ENCODE assay signal across 1 cellular context in the genomic region with DNA sequence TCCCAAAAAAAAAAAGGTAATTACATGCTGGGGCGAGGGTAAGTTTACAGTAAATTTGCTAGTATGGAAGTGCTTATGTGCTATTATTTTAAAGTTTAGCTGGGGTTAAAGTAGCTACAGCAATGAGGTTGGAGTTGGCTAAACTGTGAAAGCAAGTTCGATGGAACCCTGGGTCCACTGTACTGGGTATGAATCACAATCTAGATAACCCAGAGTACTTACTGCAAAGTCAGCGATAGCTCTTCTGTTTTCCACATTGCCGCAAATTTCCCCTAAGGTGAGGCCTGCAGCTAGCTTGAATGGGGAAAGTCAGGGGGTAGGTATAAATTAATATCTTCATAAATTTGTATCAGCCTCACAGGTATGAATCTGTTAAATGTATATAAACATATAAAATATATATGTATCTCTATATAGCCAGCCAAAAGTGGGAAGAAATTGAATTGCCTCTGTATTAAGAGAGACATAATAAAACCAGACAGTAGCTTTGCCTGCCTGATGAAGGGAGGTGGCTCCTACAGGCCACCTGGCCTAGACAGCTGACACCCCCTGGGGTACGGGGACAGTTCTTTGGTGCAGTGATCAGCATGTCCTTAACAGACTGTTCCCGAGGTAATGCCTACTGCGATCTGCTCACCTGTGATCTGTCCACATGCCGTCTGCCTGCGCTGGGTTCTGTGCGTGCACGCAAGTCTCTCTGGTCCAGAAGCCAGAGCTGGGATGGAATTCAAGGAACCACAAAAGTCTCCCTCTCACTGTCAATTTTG.
TF ChIP-seq lines count a peak whose summit lies in the region.

No MANE protein-coding gene starts in this region.

TF ChIP-seq in HepG2, 621 proteins besides CTCF, POLR2A, EP300 and RAD21:
- TF ChIP-seq FOXK2 (IDR thresholded peaks at IDR 0.05) (no peak), MAFK (conservative IDR thresholded peaks at IDR 0.05 in 1 of 2, IDR thresholded peaks at IDR 0.05 in 1 of 2; ENCODE audit: low read length in 2 of 2) (peak; percentile 39 to 52; a peak in 3 of 4 replicates), ZNF543 (CRISPR knock-in tag; IDR thresholded peaks at IDR 0.05) (no peak), ZNF234 (CRISPR knock-in tag; conservative IDR thresholded peaks at IDR 0.05) (no peak), SMAD3 (CRISPR knock-in tag; IDR thresholded peaks at IDR 0.05) (no peak), PHF5A (CRISPR knock-in tag; IDR thresholded peaks at IDR 0.05; ENCODE audit: low read depth, unreplicated experiment) (no peak), SRY (CRISPR knock-in tag; IDR thresholded peaks at IDR 0.05) (no peak), KMT2B (CRISPR knock-in tag; IDR thresholded peaks at IDR 0.05) (no peak), GABPB1 (CRISPR knock-in tag; IDR thresholded peaks at IDR 0.05) (no peak), ZNF136 (CRISPR knock-in tag; IDR thresholded peaks at IDR 0.05; ENCODE audit: low read depth) (no peak), ZNF296 (CRISPR knock-in tag; conservative IDR thresholded peaks at IDR 0.05) (no peak), STAT5B (CRISPR knock-in tag; IDR thresholded peaks at IDR 0.05) (no peak), ZNF672 (CRISPR knock-in tag; IDR thresholded peaks at IDR 0.05) (no peak), PAWR (CRISPR knock-in tag; IDR thresholded peaks at IDR 0.05; ENCODE audit: borderline replicate concordance) (no peak), MAFF (IDR thresholded peaks at IDR 0.05; ENCODE audit: low read depth, low read length) (peak; percentile 42; the same call in 1 of the 2 replicates), MXD4 (CRISPR knock-in tag; IDR thresholded peaks at IDR 0.05) (no peak), ELF3 (CRISPR knock-in tag; IDR thresholded peaks at IDR 0.05) (no peak), ZNF7 (CRISPR knock-in tag; IDR thresholded peaks at IDR 0.05) (peak; percentile 70), ARNTL (CRISPR knock-in tag; IDR thresholded peaks at IDR 0.05) (no peak), KMT2A (CRISPR knock-in tag; IDR thresholded peaks at IDR 0.05) (no peak), JUNB (CRISPR knock-in tag; IDR thresholded peaks at IDR 0.05; ENCODE audit: borderline replicate concordance) (no peak), POLR2AphosphoS2 (IDR thresholded peaks at IDR 0.05; ENCODE audit: low read depth, low read length) (no peak)
- TF ChIP-seq, protein P1, sequence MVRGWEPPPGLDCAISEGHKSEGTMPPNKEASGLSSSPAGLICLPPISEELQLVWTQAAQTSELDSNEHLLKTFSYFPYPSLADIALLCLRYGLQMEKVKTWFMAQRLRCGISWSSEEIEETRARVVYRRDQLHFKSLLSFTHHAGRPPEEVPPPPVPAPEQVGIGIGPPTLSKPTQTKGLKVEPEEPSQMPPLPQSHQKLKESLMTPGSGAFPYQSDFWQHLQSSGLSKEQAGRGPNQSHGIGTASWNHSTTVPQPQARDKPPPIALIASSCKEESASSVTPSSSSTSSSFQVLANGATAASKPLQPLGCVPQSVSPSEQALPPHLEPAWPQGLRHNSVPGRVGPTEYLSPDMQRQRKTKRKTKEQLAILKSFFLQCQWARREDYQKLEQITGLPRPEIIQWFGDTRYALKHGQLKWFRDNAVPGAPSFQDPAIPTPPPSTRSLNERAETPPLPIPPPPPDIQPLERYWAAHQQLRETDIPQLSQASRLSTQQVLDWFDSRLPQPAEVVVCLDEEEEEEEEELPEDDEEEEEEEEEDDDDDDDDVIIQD (CRISPR knock-in tag; IDR thresholded peaks at IDR 0.05; ENCODE audit: low read depth), result no peak
- TF ChIP-seq, protein P2, sequence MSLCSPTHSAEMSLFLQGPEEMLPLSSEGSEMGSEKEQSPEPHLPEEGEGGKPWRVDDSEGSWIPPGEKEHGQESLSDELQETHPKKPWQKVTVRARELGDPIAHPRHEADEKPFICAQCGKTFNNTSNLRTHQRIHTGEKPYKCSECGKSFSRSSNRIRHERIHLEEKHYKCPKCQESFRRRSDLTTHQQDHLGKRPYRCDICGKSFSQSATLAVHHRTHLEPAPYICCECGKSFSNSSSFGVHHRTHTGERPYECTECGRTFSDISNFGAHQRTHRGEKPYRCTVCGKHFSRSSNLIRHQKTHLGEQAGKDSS (CRISPR knock-in tag; IDR thresholded peaks at IDR 0.05; ENCODE audit: borderline replicate concordance, low read depth), result no peak
- TF ChIP-seq, protein P3, sequence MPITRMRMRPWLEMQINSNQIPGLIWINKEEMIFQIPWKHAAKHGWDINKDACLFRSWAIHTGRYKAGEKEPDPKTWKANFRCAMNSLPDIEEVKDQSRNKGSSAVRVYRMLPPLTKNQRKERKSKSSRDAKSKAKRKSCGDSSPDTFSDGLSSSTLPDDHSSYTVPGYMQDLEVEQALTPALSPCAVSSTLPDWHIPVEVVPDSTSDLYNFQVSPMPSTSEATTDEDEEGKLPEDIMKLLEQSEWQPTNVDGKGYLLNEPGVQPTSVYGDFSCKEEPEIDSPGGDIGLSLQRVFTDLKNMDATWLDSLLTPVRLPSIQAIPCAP (CRISPR knock-in tag; IDR thresholded peaks at IDR 0.05; ENCODE audit: low read depth), result no peak
- TF ChIP-seq, protein P4, sequence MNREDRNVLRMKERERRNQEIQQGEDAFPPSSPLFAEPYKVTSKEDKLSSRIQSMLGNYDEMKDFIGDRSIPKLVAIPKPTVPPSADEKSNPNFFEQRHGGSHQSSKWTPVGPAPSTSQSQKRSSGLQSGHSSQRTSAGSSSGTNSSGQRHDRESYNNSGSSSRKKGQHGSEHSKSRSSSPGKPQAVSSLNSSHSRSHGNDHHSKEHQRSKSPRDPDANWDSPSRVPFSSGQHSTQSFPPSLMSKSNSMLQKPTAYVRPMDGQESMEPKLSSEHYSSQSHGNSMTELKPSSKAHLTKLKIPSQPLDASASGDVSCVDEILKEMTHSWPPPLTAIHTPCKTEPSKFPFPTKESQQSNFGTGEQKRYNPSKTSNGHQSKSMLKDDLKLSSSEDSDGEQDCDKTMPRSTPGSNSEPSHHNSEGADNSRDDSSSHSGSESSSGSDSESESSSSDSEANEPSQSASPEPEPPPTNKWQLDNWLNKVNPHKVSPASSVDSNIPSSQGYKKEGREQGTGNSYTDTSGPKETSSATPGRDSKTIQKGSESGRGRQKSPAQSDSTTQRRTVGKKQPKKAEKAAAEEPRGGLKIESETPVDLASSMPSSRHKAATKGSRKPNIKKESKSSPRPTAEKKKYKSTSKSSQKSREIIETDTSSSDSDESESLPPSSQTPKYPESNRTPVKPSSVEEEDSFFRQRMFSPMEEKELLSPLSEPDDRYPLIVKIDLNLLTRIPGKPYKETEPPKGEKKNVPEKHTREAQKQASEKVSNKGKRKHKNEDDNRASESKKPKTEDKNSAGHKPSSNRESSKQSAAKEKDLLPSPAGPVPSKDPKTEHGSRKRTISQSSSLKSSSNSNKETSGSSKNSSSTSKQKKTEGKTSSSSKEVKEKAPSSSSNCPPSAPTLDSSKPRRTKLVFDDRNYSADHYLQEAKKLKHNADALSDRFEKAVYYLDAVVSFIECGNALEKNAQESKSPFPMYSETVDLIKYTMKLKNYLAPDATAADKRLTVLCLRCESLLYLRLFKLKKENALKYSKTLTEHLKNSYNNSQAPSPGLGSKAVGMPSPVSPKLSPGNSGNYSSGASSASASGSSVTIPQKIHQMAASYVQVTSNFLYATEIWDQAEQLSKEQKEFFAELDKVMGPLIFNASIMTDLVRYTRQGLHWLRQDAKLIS (CRISPR knock-in tag; IDR thresholded peaks at IDR 0.05), result no peak
